Comparison of ENCODE assay signal across 1 cellular context in the genomic region with DNA sequence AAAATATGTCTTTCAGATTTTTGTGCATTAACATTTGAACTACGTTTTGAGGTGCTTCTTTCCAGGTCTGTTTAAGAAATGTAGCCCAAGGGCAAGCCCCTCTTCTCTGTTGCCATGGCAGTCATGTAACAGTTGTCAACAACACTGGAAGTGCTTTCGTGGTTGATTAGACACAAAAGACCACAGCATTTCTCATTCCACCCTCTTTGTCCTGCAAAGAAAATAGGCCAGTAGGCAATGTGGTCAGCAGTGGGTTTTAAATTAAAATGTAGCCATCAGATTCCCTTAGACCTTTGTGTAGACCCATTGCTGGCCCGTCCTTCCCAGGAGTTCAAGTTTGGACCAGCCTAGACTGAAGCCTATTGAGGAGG.
TF ChIP-seq lines count a peak whose summit lies in the region.

No MANE protein-coding gene starts in this region.

TF ChIP-seq in GM23338, 12 proteins besides CTCF, POLR2A, EP300 and RAD21 (continued from another document):
- TF ChIP-seq, protein P1, sequence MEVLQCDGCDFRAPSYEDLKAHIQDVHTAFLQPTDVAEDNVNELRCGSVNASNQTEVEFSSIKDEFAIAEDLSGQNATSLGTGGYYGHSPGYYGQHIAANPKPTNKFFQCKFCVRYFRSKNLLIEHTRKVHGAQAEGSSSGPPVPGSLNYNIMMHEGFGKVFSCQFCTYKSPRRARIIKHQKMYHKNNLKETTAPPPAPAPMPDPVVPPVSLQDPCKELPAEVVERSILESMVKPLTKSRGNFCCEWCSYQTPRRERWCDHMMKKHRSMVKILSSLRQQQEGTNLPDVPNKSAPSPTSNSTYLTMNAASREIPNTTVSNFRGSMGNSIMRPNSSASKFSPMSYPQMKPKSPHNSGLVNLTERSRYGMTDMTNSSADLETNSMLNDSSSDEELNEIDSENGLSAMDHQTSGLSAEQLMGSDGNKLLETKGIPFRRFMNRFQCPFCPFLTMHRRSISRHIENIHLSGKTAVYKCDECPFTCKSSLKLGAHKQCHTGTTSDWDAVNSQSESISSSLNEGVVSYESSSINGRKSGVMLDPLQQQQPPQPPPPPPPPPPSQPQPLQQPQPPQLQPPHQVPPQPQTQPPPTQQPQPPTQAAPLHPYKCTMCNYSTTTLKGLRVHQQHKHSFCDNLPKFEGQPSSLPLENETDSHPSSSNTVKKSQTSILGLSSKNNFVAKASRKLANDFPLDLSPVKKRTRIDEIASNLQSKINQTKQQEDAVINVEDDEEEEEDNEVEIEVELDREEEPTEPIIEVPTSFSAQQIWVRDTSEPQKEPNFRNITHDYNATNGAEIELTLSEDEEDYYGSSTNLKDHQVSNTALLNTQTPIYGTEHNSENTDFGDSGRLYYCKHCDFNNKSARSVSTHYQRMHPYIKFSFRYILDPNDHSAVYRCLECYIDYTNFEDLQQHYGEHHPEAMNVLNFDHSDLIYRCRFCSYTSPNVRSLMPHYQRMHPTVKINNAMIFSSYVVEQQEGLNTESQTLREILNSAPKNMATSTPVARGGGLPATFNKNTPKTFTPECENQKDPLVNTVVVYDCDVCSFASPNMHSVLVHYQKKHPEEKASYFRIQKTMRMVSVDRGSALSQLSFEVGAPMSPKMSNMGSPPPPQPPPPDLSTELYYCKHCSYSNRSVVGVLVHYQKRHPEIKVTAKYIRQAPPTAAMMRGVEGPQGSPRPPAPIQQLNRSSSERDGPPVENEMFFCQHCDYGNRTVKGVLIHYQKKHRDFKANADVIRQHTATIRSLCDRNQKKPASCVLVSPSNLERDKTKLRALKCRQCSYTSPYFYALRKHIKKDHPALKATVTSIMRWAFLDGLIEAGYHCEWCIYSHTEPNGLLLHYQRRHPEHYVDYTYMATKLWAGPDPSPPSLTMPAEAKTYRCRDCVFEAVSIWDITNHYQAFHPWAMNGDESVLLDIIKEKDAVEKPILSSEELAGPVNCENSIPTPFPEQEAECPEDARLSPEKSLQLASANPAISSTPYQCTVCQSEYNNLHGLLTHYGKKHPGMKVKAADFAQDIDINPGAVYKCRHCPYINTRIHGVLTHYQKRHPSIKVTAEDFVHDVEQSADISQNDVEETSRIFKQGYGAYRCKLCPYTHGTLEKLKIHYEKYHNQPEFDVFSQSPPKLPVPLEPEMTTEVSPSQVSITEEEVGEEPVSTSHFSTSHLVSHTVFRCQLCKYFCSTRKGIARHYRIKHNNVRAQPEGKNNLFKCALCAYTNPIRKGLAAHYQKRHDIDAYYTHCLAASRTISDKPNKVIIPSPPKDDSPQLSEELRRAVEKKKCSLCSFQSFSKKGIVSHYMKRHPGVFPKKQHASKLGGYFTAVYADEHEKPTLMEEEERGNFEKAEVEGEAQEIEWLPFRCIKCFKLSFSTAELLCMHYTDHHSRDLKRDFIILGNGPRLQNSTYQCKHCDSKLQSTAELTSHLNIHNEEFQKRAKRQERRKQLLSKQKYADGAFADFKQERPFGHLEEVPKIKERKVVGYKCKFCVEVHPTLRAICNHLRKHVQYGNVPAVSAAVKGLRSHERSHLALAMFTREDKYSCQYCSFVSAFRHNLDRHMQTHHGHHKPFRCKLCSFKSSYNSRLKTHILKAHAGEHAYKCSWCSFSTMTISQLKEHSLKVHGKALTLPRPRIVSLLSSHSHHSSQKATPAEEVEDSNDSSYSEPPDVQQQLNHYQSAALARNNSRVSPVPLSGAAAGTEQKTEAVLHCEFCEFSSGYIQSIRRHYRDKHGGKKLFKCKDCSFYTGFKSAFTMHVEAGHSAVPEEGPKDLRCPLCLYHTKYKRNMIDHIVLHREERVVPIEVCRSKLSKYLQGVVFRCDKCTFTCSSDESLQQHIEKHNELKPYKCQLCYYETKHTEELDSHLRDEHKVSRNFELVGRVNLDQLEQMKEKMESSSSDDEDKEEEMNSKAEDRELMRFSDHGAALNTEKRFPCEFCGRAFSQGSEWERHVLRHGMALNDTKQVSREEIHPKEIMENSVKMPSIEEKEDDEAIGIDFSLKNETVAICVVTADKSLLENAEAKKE (CRISPR knock-in tag; IDR thresholded peaks at IDR 0.05) = no peak
